In genomic region chr1:97806336-97806735, GRCh38 we compare ENCODE assay signal across 24 cellular contexts.
A peak's percentile ranks its signal among the peaks of the same experiment; 100 is the strongest.
DNase-seq lines count a peak whose midpoint lies in the region; ATAC-seq, FAIRE-seq and TF ChIP-seq lines count a peak whose summit lies in the region.
"Had no signal": no experiment of that assay in that cellular context is flagged by ENCODE, and none has a peak within 500 bp of the region (broad histone marks: within the 10 kb centered on the region; RNA-seq: fewer than 3 reads in every experiment).

No MANE protein-coding gene starts in this region.

- no peaks in the 10 kb centered on the region for H3K9me3 ChIP-seq in T-helper 17 cell (ENCODE audit: control insufficient read depth, low read length, poor library complexity, severe bottlenecking)
- H3K9me3 ChIP-seq: BLaER1, SK-N-SH had no signal

- DNase-seq in H54 (ENCODE audit: insufficient read length, low spot score) (no peak), T-helper 17 cell (no peak), osteocyte (ENCODE audit: extremely low spot score, unreplicated experiment) (no peak), SW480 (ENCODE audit: low spot score) (no peak), chondrocyte (ENCODE audit: low spot score) (no peak), NCI-H2171 (lab: John Stamatoyannopoulos, UW) (no peak)
- DNase-seq: CD4-positive, alpha-beta T cell; GOT3; Kasumi-1; MV-4-11; NCI-H146; NCI-H1930; NCI-H2107; NCI-H524 treated with DMSO at 0.1 percent for 48 hours; NCI-H774; SK-N-SH had no signal

- no peaks in the 10 kb centered on the region for H3K27me3 ChIP-seq in ACC112 (ENCODE audit: insufficient read depth, low read length)
- H3K27me3 ChIP-seq: BLaER1 had no signal

- TF ChIP-seq POLR2A in H54 (IDR thresholded peaks at IDR 0.05; ENCODE audit: low read depth, low read length): no peak

- H3K9me3 Mint-ChIP-seq in osteocyte (ENCODE audit: unreplicated experiment) (peaks cover 4% of the 10 kb centered on the region), chondrocyte (ENCODE audit: low read depth) (peaks cover 4% of the 10 kb centered on the region)
- H3K9me3 Mint-ChIP-seq: CD4-positive, alpha-beta T cell had no signal

- H3K27ac ChIP-seq in ACC112 (ENCODE audit: low read depth, low read length): peak overlapping the region; percentile 5; the same call in 1 of the 2 replicates
- H3K27ac ChIP-seq: BLaER1 had no signal

- peak; percentile 55 for FAIRE-seq in H54 (lab: Jason Lieb, UNC)
- FAIRE-seq: G401.6, GM12878, HepG2, K562 had no signal

- H3K27ac Mint-ChIP-seq in T-helper 17 cell (peak overlapping the region; percentile 32), osteocyte (ENCODE audit: unreplicated experiment) (peak overlapping the region; percentile 62), chondrocyte (ENCODE audit: unreplicated experiment) (no peak overlapping the region)
- H3K27ac Mint-ChIP-seq: CD4-positive, alpha-beta T cell had no signal

- H3K4me1 Mint-ChIP-seq in T-helper 17 cell (peaks cover 8% of the 10 kb centered on the region), osteocyte (ENCODE audit: unreplicated experiment) (peaks cover 31% of the 10 kb centered on the region), chondrocyte (ENCODE audit: low read depth) (peaks cover 26% of the 10 kb centered on the region)

- TF ChIP-seq CTCF in osteocyte (IDR thresholded peaks at IDR 0.05): no peak
- TF ChIP-seq CTCF in chondrocyte (IDR thresholded peaks at IDR 0.05): no peak

- H3K27me3 Mint-ChIP-seq in T-helper 17 cell (no peaks in the 10 kb centered on the region), osteocyte (ENCODE audit: unreplicated experiment) (no peaks in the 10 kb centered on the region), chondrocyte (ENCODE audit: low read depth) (no peaks in the 10 kb centered on the region)
- H3K27me3 Mint-ChIP-seq: CD4-positive, alpha-beta T cell had no signal

- H3K36me3 Mint-ChIP-seq in T-helper 17 cell (ENCODE audit: low read depth) (peaks cover 14% of the 10 kb centered on the region), osteocyte (ENCODE audit: unreplicated experiment) (peaks cover 16% of the 10 kb centered on the region), chondrocyte (ENCODE audit: low read depth) (peaks cover 2% of the 10 kb centered on the region)

- peaks cover 8% of the 10 kb centered on the region for H3K79me2 ChIP-seq in ACC112 (ENCODE audit: control insufficient read depth, insufficient read depth, low read length, unreplicated experiment)

- no peak overlapping the region for H2AFZ ChIP-seq in ACC112 (ENCODE audit: low read length, unreplicated experiment)

- H3K4me3 Mint-ChIP-seq in T-helper 17 cell: no peak overlapping the region
- H3K4me3 Mint-ChIP-seq in osteocyte (ENCODE audit: unreplicated experiment): no peak overlapping the region
- H3K4me3 Mint-ChIP-seq in chondrocyte (ENCODE audit: unreplicated experiment): no peak overlapping the region
- H3K4me3 Mint-ChIP-seq: CD4-positive, alpha-beta T cell had no signal

- H3K4me1 ChIP-seq in ACC112 (ENCODE audit: control insufficient read depth, insufficient read depth, low read length, unreplicated experiment): peaks cover 25% of the 10 kb centered on the region
- H3K4me1 ChIP-seq: BLaER1 had no signal

- 0 out of 2 replicates have a peak, but pooled peaks cover 16% of the 10 kb centered on the region for H3K36me3 ChIP-seq in ACC112 (ENCODE audit: insufficient read depth, low read length)
- H3K36me3 ChIP-seq: BLaER1 had no signal

- no peak overlapping the region for H3K4me3 ChIP-seq in ACC112 (ENCODE audit: low read depth, low read length)
- H3K4me3 ChIP-seq: BLaER1, GM12878, K562 had no signal

- ATAC-seq in T-helper 17 cell: no peak
- ATAC-seq in HG02642 (IDR thresholded peaks at IDR 0.05; ENCODE audit: poor library complexity, unreplicated experiment): no peak
- ATAC-seq: GM12878, HCT116, HepG2, K562 had no signal
